ENCODE assay signal across 1 cellular context in the genomic region with DNA sequence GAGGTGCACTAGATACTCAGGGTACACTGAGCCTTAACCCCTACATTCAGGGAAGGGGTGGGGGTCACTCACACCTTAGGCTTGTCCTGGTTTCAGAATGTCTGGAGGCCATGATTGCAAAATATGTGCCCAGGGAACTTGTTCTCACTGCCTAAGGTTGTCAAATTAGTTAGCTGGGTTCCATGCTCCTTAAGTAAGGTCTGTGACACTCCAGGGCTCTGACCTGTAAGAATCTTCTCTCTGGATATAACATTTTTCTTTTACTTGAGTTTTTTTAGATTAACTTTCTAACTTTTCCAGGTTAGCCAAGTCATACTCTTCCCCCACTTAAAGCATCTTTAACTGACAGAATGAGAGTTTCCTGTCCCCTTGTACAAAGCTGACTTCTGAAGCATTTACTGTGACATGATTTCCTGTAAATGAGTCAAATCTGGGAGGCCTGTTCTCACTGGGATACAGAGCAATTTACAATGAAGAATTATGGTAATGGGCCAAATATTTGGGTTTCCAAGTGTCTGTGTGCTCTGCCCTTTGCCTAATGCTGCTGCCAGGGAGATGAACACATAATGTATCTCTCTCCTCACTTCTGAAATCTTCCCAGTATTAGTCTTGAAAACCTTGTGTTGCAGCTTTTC.
TF ChIP-seq lines count a peak whose summit lies in the region.

No MANE protein-coding gene starts in this region.

TF ChIP-seq in SK-N-SH, 30 proteins besides CTCF, POLR2A, EP300 and RAD21 (continued from another document):
- TF ChIP-seq FOSL2 (IDR thresholded peaks at IDR 0.05; ENCODE audit: borderline replicate concordance, low read depth) = no peak
- no peak for TF ChIP-seq MEF2A (IDR thresholded peaks at IDR 0.05; ENCODE audit: borderline replicate concordance, low read depth)
- no peak for TF ChIP-seq TAF1 (IDR thresholded peaks at IDR 0.05; ENCODE audit: borderline replicate concordance, low read depth, low read length)
